Comparison of ENCODE assay signal across 13 cellular contexts in genomic region chr10:128087884-128088695, GRCh38. TPM values are rescaled to one million over a fixed set of nuclear protein-coding genes. Genes with fewer than 3 reads are reported as not detected.
DNase-seq lines count a peak whose midpoint lies in the region; ATAC-seq, FAIRE-seq and TF ChIP-seq lines count a peak whose summit lies in the region.
"Had no signal": no experiment of that assay in that cellular context is flagged by ENCODE, and none has a peak within 500 bp of the region (broad histone marks: within the 10 kb centered on the region; RNA-seq: fewer than 3 reads in every experiment).

No MANE protein-coding gene starts in this region.

- H3K4me3 Mint-ChIP-seq in activated CD4-positive, alpha-beta T cell treated with anti-CD3 and anti-CD28 coated beads, Interleukin-2, amount 10 ng/mL, durations not matched to agents 24 days and 14 days = no peak overlapping the region
- H3K4me3 Mint-ChIP-seq: activated CD4-positive, alpha-beta memory T cell treated with anti-CD3 and anti-CD28 coated beads, Interleukin-2, amount 10 ng/mL, durations not matched to agents 7 days and 5 days; brain had no signal

- POLR2A ChIA-PET in GM12878 (lab: Charles Lee) = no interaction called here

- no peak for FAIRE-seq in GM12878 (lab: Jason Lieb, UNC)
- FAIRE-seq: GM19239 had no signal

- H3K36me3 Mint-ChIP-seq in activated CD4-positive, alpha-beta T cell treated with anti-CD3 and anti-CD28 coated beads, Interleukin-2, amount 10 ng/mL, durations not matched to agents 24 days and 14 days (ENCODE audit: low read depth) = peaks cover 4% of the 10 kb centered on the region
- H3K36me3 Mint-ChIP-seq: brain had no signal

- H3K9ac ChIP-seq in GM12878 (ENCODE audit: control insufficient read depth, insufficient read depth, low read length) = no peak overlapping the region

- H3K4me1 Mint-ChIP-seq in activated CD4-positive, alpha-beta T cell treated with anti-CD3 and anti-CD28 coated beads, Interleukin-2, amount 10 ng/mL, durations not matched to agents 24 days and 14 days = peaks cover 2% of the 10 kb centered on the region
- H3K4me1 Mint-ChIP-seq: brain had no signal

- SMC1A ChIA-PET in GM12878 (lab: Charles Lee; ENCODE audit: uncharacterized antibody, unreplicated experiment) = no interaction called here

- peak; percentile 73 for ATAC-seq in GM12878
- ATAC-seq in right lobe of liver = peak in 3 of 4 donors; percentile 55 to 82 (median 55)

- CTCF ChIA-PET in GM12878 (lab: Yijun Ruan, JAX) = no interaction called here

- H3K79me2 ChIP-seq in GM12878 (ENCODE audit: control insufficient read depth, insufficient read depth, low read length) = no peaks in the 10 kb centered on the region

- H3K27ac ChIP-seq in GM12878 (ENCODE audit: control insufficient read depth, insufficient read depth) (no peak overlapping the region), right lobe of liver (no peak overlapping the region), adrenal gland (no peak overlapping the region)

- no peak overlapping the region for H3K4me3 ChIP-seq in GM12864 (ENCODE audit: low read depth, low read length)
- no peak overlapping the region for H3K4me3 ChIP-seq in GM12878
- H3K4me3 ChIP-seq in right lobe of liver = no peak overlapping the region
- no peak overlapping the region for H3K4me3 ChIP-seq in adrenal gland

- DNase-seq in GM12864 (ENCODE audit: low read depth) (no peak), HuH-7 (ENCODE audit: low spot score) (peak; percentile 26), GM12878 (ENCODE audit: low read depth, low spot score) (no peak), right lobe of liver (peak in 1 of 3 donors; percentile 43), adrenal gland (no peak), SIG-M5 (lab: John Stamatoyannopoulos, UW) (no peak)
- no peak for DNase-seq in activated CD4-positive, alpha-beta T cell treated with anti-CD3 and anti-CD28 coated beads, Interleukin-2, amount 10 ng/mL, durations not matched to agents 24 days and 14 days
- DNase-seq: activated CD4-positive, alpha-beta memory T cell treated with anti-CD3 and anti-CD28 coated beads, Interleukin-2, amount 10 ng/mL, durations not matched to agents 7 days and 5 days; EL; foreskin melanocyte; KBM-7 had no signal

- intact Hi-C loops in GM12878 (cut with micrococcal nuclease; ENCODE audit: unreplicated experiment) = no loop called here
- intact Hi-C loops in right lobe of liver (cut with DNase I) = no loop called here
- intact Hi-C loops in adrenal gland (cut with DNase I) = no loop called here
- intact Hi-C loops in activated CD4-positive, alpha-beta T cell treated with anti-CD3 and anti-CD28 coated beads, Interleukin-2, amount 10 ng/mL, durations not matched to agents 24 days and 14 days (cut with micrococcal nuclease) = no loop called here

- no peaks in the 10 kb centered on the region for H3K9me3 Mint-ChIP-seq in activated CD4-positive, alpha-beta T cell treated with anti-CD3 and anti-CD28 coated beads, Interleukin-2, amount 10 ng/mL, durations not matched to agents 24 days and 14 days
- H3K9me3 Mint-ChIP-seq: activated CD4-positive, alpha-beta memory T cell treated with anti-CD3 and anti-CD28 coated beads, Interleukin-2, amount 10 ng/mL, durations not matched to agents 7 days and 5 days; brain had no signal

- 47% methylated on average over 12 of the region's 12 CpGs for WGBS in GM12878 (ENCODE audit: insufficient coverage, insufficient replicate concordance, low lambda C conversion rate, missing lambda C conversion rate)
- 34% methylated on average over 12 of the region's 12 CpGs for WGBS in right lobe of liver (ENCODE audit: insufficient coverage, low coverage, low lambda C conversion rate, missing lambda C conversion rate)
- 50 to 58% (median 56%) methylated on average over 10 to 12 of the region's 12 CpGs for WGBS in adrenal gland, 4 donors

- TF ChIP-seq CTCF in GM12864 (IDR thresholded peaks at IDR 0.05; ENCODE audit: low read depth, low read length, missing control alignments) (peak; percentile 12), GM12878 (IDR thresholded peaks at IDR 0.05 in 2 of 3, conservative IDR thresholded peaks at IDR 0.05 in 1 of 3; ENCODE audit: control insufficient read depth in 2 of 3, extremely low read depth in 1 of 3, insufficient read depth in 1 of 3, low read depth in 3 of 3, low read length in 3 of 3) (no peak), right lobe of liver (IDR thresholded peaks at IDR 0.05) (peak in 3 of 4 donors; percentile 12 to 24 (median 13)), adrenal gland (IDR thresholded peaks at IDR 0.05) (no peak)

- no peaks in the 10 kb centered on the region for H3K27me3 Mint-ChIP-seq in activated CD4-positive, alpha-beta T cell treated with anti-CD3 and anti-CD28 coated beads, Interleukin-2, amount 10 ng/mL, durations not matched to agents 24 days and 14 days
- H3K27me3 Mint-ChIP-seq: activated CD4-positive, alpha-beta memory T cell treated with anti-CD3 and anti-CD28 coated beads, Interleukin-2, amount 10 ng/mL, durations not matched to agents 7 days and 5 days had no signal

- H3K27ac Mint-ChIP-seq in activated CD4-positive, alpha-beta T cell treated with anti-CD3 and anti-CD28 coated beads, Interleukin-2, amount 10 ng/mL, durations not matched to agents 24 days and 14 days = no peak overlapping the region
- H3K27ac Mint-ChIP-seq: activated CD4-positive, alpha-beta memory T cell treated with anti-CD3 and anti-CD28 coated beads, Interleukin-2, amount 10 ng/mL, durations not matched to agents 7 days and 5 days; brain had no signal

- TF ChIP-seq RAD21 in GM12878 (IDR thresholded peaks at IDR 0.05; ENCODE audit: insufficient read depth, low read depth, low read length) = no peak

- H3K4me2 ChIP-seq in GM12878 (ENCODE audit: control insufficient read depth, insufficient read depth) = no peak overlapping the region

- no TSS peak for BruUV-seq in GM12878 (replicated peaks; lab: Mats Ljungman, UMichigan)

- RAD21 ChIA-PET in GM12878 (lab: Charles Lee; ENCODE audit: unreplicated experiment) = no interaction called here

- H3K9me3 ChIP-seq in GM12878 (replicated peaks; ENCODE audit: control insufficient read depth, insufficient read depth, low read length) (no peaks in the 10 kb centered on the region), right lobe of liver (no peaks in the 10 kb centered on the region), adrenal gland (replicated peaks in 1 of 3) (no peaks in the 10 kb centered on the region)

- H2AFZ ChIP-seq in GM12878 (ENCODE audit: control insufficient read depth, low read depth, low read length) = no peak overlapping the region

- in situ Hi-C loops in GM12878 (cut with MboI) = no loop called here

- TF ChIP-seq EP300 in GM12878 (IDR thresholded peaks at IDR 0.05; ENCODE audit: borderline replicate concordance in 1 of 2, control insufficient read depth in 1 of 2, low read depth in 2 of 2, low read length in 2 of 2) = no peak

- TF ChIP-seq POLR2A in GM12878 (IDR thresholded peaks at IDR 0.05; ENCODE audit: low read depth, low read length) (no peak), right lobe of liver (IDR thresholded peaks at IDR 0.05) (no peak), adrenal gland (IDR thresholded peaks at IDR 0.05) (no peak)

- H3K36me3 ChIP-seq in GM12878 (ENCODE audit: control insufficient read depth in 2 of 2, insufficient read depth in 2 of 2, low read length in 1 of 2) = no peaks in the 10 kb centered on the region
- H3K36me3 ChIP-seq in right lobe of liver = no peaks in the 10 kb centered on the region
- peaks cover 0 to 6% of the 10 kb centered on the region in 2 donors for H3K36me3 ChIP-seq in adrenal gland (replicated peaks in 1 of 2)

- no peaks in the 10 kb centered on the region for H3K27me3 ChIP-seq in GM12878 (replicated peaks in 1 of 2; ENCODE audit: control insufficient read depth in 2 of 2, insufficient read depth in 2 of 2, low read length in 1 of 2)
- no peaks in the 10 kb centered on the region for H3K27me3 ChIP-seq in right lobe of liver
- H3K27me3 ChIP-seq in adrenal gland = no peaks in the 10 kb centered on the region

- H3K4me1 ChIP-seq in GM12878 (ENCODE audit: control insufficient read depth, insufficient read depth, low read length) = no peaks in the 10 kb centered on the region
- H3K4me1 ChIP-seq in right lobe of liver = no peaks in the 10 kb centered on the region
- H3K4me1 ChIP-seq in adrenal gland (replicated peaks in 1 of 2) = no peaks in the 10 kb centered on the region

- H4K20me1 ChIP-seq in GM12878 (ENCODE audit: control insufficient read depth, insufficient read depth) = no peaks in the 10 kb centered on the region

TF ChIP-seq in GM12878, 131 proteins besides CTCF, POLR2A, EP300 and RAD21:
- TF ChIP-seq RFX5 (IDR thresholded peaks at IDR 0.05; ENCODE audit: low read depth, low read length) (no peak), IRF4 (IDR thresholded peaks at IDR 0.05; ENCODE audit: low read depth, low read length) (no peak)

RNA-seq across cellular contexts. Expression of gene MKI67, which starts 38.1 kb away (rescaled TPM):
- total RNA-seq in GM12878 (2013; cell fraction: nucleolus; rRNA removed) = 83.4 and 83.6 TPM in 2 replicates
- total RNA-seq in GM12878 (2014; rRNA removed) (72.0 and 89.6 TPM in 2 replicates), GM12878 (2014; rRNA removed; fragmentation: Illumina TruSeq; extraction: Trizol) (75.9 and 82.4 TPM in 2 replicates), GM12878 (2021) (168 and 183 TPM in 2 replicates), right lobe of liver (1 to 10 TPM in 4 of 6 experiments, under 1 TPM in 2; 0.42 to 4.6 (median 1.9) TPM), adrenal gland (1 to 10 TPM; 1.5 to 5.7 (median 3.6) TPM)
- polyA plus RNA-seq in GM12878 (2011; ENCODE audit: low read depth) = 35.4 TPM
- polyA plus RNA-seq in GM12878 (2011; rRNA removed) (53.4 and 54.7 TPM in 2 replicates), GM12878 (2014; fragmentation: Illumina TruSeq; extraction: Trizol) (174 and 182 TPM in 2 replicates), GM12878 (2014; fragmentation: Nextera tagmentation; extraction: Ambion mirVana) (10 to 100 TPM; 22.3 to 37.5 TPM), GM12878 (2014; rRNA removed) (76.3 and 88.9 TPM in 2 replicates), GM12878 (2016; fragmentation: Nextera tagmentation; extraction: Ambion mirVana) (100 to 1,000 TPM; 143 to 148 TPM), adrenal gland (1 to 10 TPM in 1 of 3 donors, under 1 TPM in 2; 0.30 to 2.4 (median 0.40) TPM)
- polyA plus RNA-seq in GM12878 (2011; cell fraction: cytosol; rRNA removed) = 49.7 and 61.9 TPM in 2 replicates
- polyA plus RNA-seq in GM12878 (2011; cell fraction: nucleus; rRNA removed) = 147 and 191 TPM in 2 replicates
- polyA plus RNA-seq in GM12878 (2012) = 44.4 and 49.8 TPM in 2 replicates
- 51.4 and 64.0 TPM in 2 replicates for polyA minus RNA-seq in GM12878 (2011; rRNA and poly(A)+ RNA removed)
- 61.1 and 66.3 TPM in 2 replicates for polyA minus RNA-seq in GM12878 (2011; cell fraction: cytosol; rRNA and poly(A)+ RNA removed)
- polyA minus RNA-seq in GM12878 (2011; cell fraction: nucleus; rRNA and poly(A)+ RNA removed) = 61.4 and 96.2 TPM in 2 replicates
- 161 and 164 TPM in 2 replicates for total RNA-seq in activated CD4-positive, alpha-beta T cell treated with anti-CD3 and anti-CD28 coated beads, Interleukin-2, amount 10 ng/mL, durations not matched to agents 24 days and 14 days

Comparison
In these comparisons a context has a peak if more than half of its experiments do, and no peak if none do; other contexts are left out.
1. CTCF ChIP-seq: peak in GM12864 (single experiment) and right lobe of liver (3 of 4); none in GM12878 (0 of 3) and adrenal gland (0 of 6).
2. RNA of gene MKI67, which starts 38.1 kb away (total RNA-seq): 161 to 164 TPM in activated CD4-positive, alpha-beta T cell treated with anti-CD3 and anti-CD28 coated beads, Interleukin-2, amount 10 ng/mL, durations not matched to agents 24 days and 14 days and 72.0 to 183 TPM in GM12878; 1.5 to 5.7 TPM in adrenal gland and 0.42 to 4.6 TPM in right lobe of liver; every median in the first group is over 10 times any median in the second.